Comparison of ENCODE assay signal across 9 cellular contexts in the genomic region with DNA sequence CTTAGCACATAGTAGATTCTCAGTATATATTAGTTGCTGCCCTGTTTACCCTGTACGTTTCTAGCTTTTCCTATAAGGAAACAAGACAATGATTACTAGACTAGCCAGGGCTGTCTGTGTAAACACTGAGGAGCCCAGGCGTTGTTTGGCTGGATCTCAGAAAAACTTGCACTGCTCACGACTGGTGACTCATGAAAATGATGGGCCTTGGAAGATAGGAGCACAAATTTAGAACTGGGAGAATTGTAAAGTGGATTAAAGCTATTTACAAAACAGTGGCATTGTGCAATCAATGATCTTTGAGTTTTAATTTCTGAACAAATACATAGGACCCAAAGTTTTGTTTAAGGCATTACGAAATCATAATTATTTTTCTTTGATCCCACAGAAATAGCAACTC.
DNase-seq lines count a peak whose midpoint lies in the region; ATAC-seq and TF ChIP-seq lines count a peak whose summit lies in the region.
"Had no signal": no experiment of that assay in that cellular context is flagged by ENCODE, and none has a peak within 500 bp of the region (broad histone marks: within the 10 kb centered on the region; RNA-seq: fewer than 3 reads in every experiment).

No MANE protein-coding gene starts in this region.

- no peaks in the 10 kb centered on the region for H3K4me1 Mint-ChIP-seq in activated CD8-positive, alpha-beta memory T cell treated with anti-CD3 and anti-CD28 coated beads, Interleukin-2, amount 10 ng/mL, durations not matched to agents 7 days and 5 days
- H3K4me1 Mint-ChIP-seq in CD4-positive, alpha-beta T cell (ENCODE audit: low read depth) = no peaks in the 10 kb centered on the region

- no peaks in the 10 kb centered on the region for H3K9me3 Mint-ChIP-seq in activated CD8-positive, alpha-beta memory T cell treated with anti-CD3 and anti-CD28 coated beads, Interleukin-2, amount 10 ng/mL, durations not matched to agents 7 days and 5 days (ENCODE audit: low read depth)
- H3K9me3 Mint-ChIP-seq in CD4-positive, alpha-beta T cell = no peaks in the 10 kb centered on the region

- intact Hi-C loops in ascending aorta (cut with DNase I) (no loop called here), sciatic nerve (cut with DNase I) (no loop called here)
- intact Hi-C loops in CD4-positive, alpha-beta T cell (cut with DNase I, micrococcal nuclease) = no loop called here

- H3K27me3 Mint-ChIP-seq in activated CD8-positive, alpha-beta memory T cell treated with anti-CD3 and anti-CD28 coated beads, Interleukin-2, amount 10 ng/mL, durations not matched to agents 7 days and 5 days = peaks cover 18% of the 10 kb centered on the region
- no peaks in the 10 kb centered on the region for H3K27me3 Mint-ChIP-seq in CD4-positive, alpha-beta T cell

- H3K36me3 ChIP-seq in ascending aorta (no peaks in the 10 kb centered on the region), right atrium auricular region (no peaks in the 10 kb centered on the region)

- TF ChIP-seq CTCF in ascending aorta (IDR thresholded peaks at IDR 0.05) (no peak), right atrium auricular region (IDR thresholded peaks at IDR 0.05) (no peak)
- no peak for TF ChIP-seq CTCF in CD4-positive, alpha-beta T cell (IDR thresholded peaks at IDR 0.05)

- no peak overlapping the region for H3K27ac Mint-ChIP-seq in activated CD8-positive, alpha-beta memory T cell treated with anti-CD3 and anti-CD28 coated beads, Interleukin-2, amount 10 ng/mL, durations not matched to agents 7 days and 5 days
- H3K27ac Mint-ChIP-seq in CD4-positive, alpha-beta T cell = no peak overlapping the region

- H3K4me3 Mint-ChIP-seq in activated CD8-positive, alpha-beta memory T cell treated with anti-CD3 and anti-CD28 coated beads, Interleukin-2, amount 10 ng/mL, durations not matched to agents 7 days and 5 days = no peak overlapping the region
- H3K4me3 Mint-ChIP-seq in CD4-positive, alpha-beta T cell = no peak overlapping the region

- peak; percentile 90 for ATAC-seq in sciatic nerve
- ATAC-seq in activated CD8-positive, alpha-beta memory T cell treated with anti-CD3 and anti-CD28 coated beads, Interleukin-2, amount 10 ng/mL, durations not matched to agents 7 days and 5 days = no peak
- ATAC-seq in CD4-positive, alpha-beta T cell (ENCODE audit: poor library complexity) = no peak

- no peaks in the 10 kb centered on the region for H3K4me1 ChIP-seq in ascending aorta
- H3K4me1 ChIP-seq in right atrium auricular region = peaks cover 0 to 6% of the 10 kb centered on the region in 2 donors

- H3K27me3 ChIP-seq in ascending aorta (no peaks in the 10 kb centered on the region), right atrium auricular region (no peaks in the 10 kb centered on the region)
- no peaks in the 10 kb centered on the region for H3K27me3 ChIP-seq in CD4-positive, alpha-beta T cell (ENCODE audit: control insufficient read depth, insufficient read depth, low read length)

- H3K27ac ChIP-seq in ascending aorta (peak overlapping the region; percentile 9 to 32), right atrium auricular region (peak overlapping the region; percentile 9 to 52)
- no peak overlapping the region for H3K27ac ChIP-seq in CD4-positive, alpha-beta T cell (ENCODE audit: low read depth, low read length)

- H3K4me3 ChIP-seq in ascending aorta = no peak overlapping the region
- H3K4me3 ChIP-seq in right atrium auricular region = no peak overlapping the region

- H3K9me3 ChIP-seq in ascending aorta (no peaks in the 10 kb centered on the region), right atrium auricular region (no peaks in the 10 kb centered on the region)
- H3K9me3 ChIP-seq in CD4-positive, alpha-beta T cell (ENCODE audit: control insufficient read depth, low read length) = no peaks in the 10 kb centered on the region

- peak; percentile 63 for DNase-seq in Daoy (ENCODE audit: low read depth)
- peak in 1 of 2 donors; percentile 74 for DNase-seq in ascending aorta (ENCODE audit: low spot score in 2 of 2)
- peak; percentile 74 for DNase-seq in right atrium auricular region (ENCODE audit: low spot score)
- peak; percentile 65 for DNase-seq in sciatic nerve (ENCODE audit: low spot score)
- DNase-seq in NAMALWA (ENCODE audit: low spot score) = no peak
- no peak for DNase-seq in activated CD8-positive, alpha-beta memory T cell treated with anti-CD3 and anti-CD28 coated beads, Interleukin-2, amount 10 ng/mL, durations not matched to agents 7 days and 5 days
- no peak for DNase-seq in stimulated activated CD4-positive, alpha-beta T cell treated with anti-CD3 and anti-CD28 coated beads, Interleukin-4, amount 100 ng/mL, for 24 hours
- no peak for DNase-seq in CD4-positive, alpha-beta T cell
- DNase-seq: T-helper 9 cell had no signal

- H3K36me3 Mint-ChIP-seq in activated CD8-positive, alpha-beta memory T cell treated with anti-CD3 and anti-CD28 coated beads, Interleukin-2, amount 10 ng/mL, durations not matched to agents 7 days and 5 days = no peaks in the 10 kb centered on the region
- H3K36me3 Mint-ChIP-seq in CD4-positive, alpha-beta T cell (ENCODE audit: low read depth) = no peaks in the 10 kb centered on the region

- CTCF ChIA-PET in activated CD8-positive, alpha-beta memory T cell treated with anti-CD3 and anti-CD28 coated beads, Interleukin-2, amount 10 ng/mL, durations not matched to agents 7 days and 5 days (lab: Charles Lee) = interaction anchor here (1.1 kb wide), 1 partner anchor 361 kb away, joined by 3 read pairs; no protein-coding TSS in a partner anchor
- CTCF ChIA-PET in CD4-positive, alpha-beta T cell (lab: Charles Lee) = no interaction called here

- POLR2A ChIA-PET in CD4-positive, alpha-beta T cell (lab: Charles Lee) = no interaction called here

Comparison
In these comparisons a context has a peak if more than half of its experiments do, and no peak if none do; other contexts are left out.
1. DNase-seq: peak in Daoy (single experiment), right atrium auricular region (single experiment) and sciatic nerve (single experiment); none in NAMALWA (single experiment), activated CD8-positive, alpha-beta memory T cell treated with anti-CD3 and anti-CD28 coated beads, Interleukin-2, amount 10 ng/mL, durations not matched to agents 7 days and 5 days (single experiment), stimulated activated CD4-positive, alpha-beta T cell treated with anti-CD3 and anti-CD28 coated beads, Interleukin-4, amount 100 ng/mL, for 24 hours (single experiment) and CD4-positive, alpha-beta T cell (0 of 10).